14 cellular contexts compared by ENCODE assay signal in genomic region chr5:53249529-53249928, GRCh38.
DNase-seq lines count a peak whose midpoint lies in the region; FAIRE-seq and TF ChIP-seq lines count a peak whose summit lies in the region.
"Had no signal": no experiment of that assay in that cellular context is flagged by ENCODE, and none has a peak within 500 bp of the region (broad histone marks: within the 10 kb centered on the region; RNA-seq: fewer than 3 reads in every experiment).

No MANE protein-coding gene starts in this region.

- dilution Hi-C loops in keratinocyte (cut with MboI; ENCODE audit: extremely low pct_ligation_motif_present, low sequenced_read_pairs): no loop called here

- no peaks in the 10 kb centered on the region for H3K23me2 ChIP-seq in H9 (ENCODE audit: insufficient read length, low read depth, low read length, poor library complexity, severe bottlenecking)

- peak overlapping the region; percentile 29 for H3K4me2 ChIP-seq in keratinocyte (ENCODE audit: control insufficient read depth, extremely low read depth, insufficient read depth, low read depth, low read length)
- no peak overlapping the region for H3K4me2 ChIP-seq in H9 (ENCODE audit: insufficient read depth, insufficient read length, low read length)

- H3K36me3 Mint-ChIP-seq in MCF 10A (ENCODE audit: insufficient read depth, unreplicated experiment) (no peaks in the 10 kb centered on the region), H9 (ENCODE audit: insufficient read depth in 1 of 3, low read depth in 3 of 3) (no peaks in the 10 kb centered on the region)
- H3K36me3 Mint-ChIP-seq: WTC11 had no signal

- H2BK5ac ChIP-seq in H9 (ENCODE audit: insufficient read length, low read length): no peak overlapping the region

- H2AFZ ChIP-seq in keratinocyte (ENCODE audit: control insufficient read depth, low read length) (no peak overlapping the region), H9 (ENCODE audit: low read length) (no peak overlapping the region)

- no peak overlapping the region for H4K8ac ChIP-seq in H9 (replicated peaks; ENCODE audit: insufficient read length, low read depth, low read length)

- no peak overlapping the region for H3K14ac ChIP-seq in H9 (ENCODE audit: insufficient read depth, low read length)

- H3K9me3 ChIP-seq in breast epithelium (no peaks in the 10 kb centered on the region), keratinocyte (ENCODE audit: control insufficient read depth, low read depth, low read length) (no peaks in the 10 kb centered on the region), H9 (ENCODE audit: control insufficient read depth, low read depth, low read length) (no peaks in the 10 kb centered on the region)
- H3K9me3 ChIP-seq: heart left ventricle had no signal

- H2BK15ac ChIP-seq in H9 (ENCODE audit: low read depth, low read length): no peak overlapping the region

- in situ Hi-C loops in astrocyte of the cerebellum (cut with HindIII; ENCODE audit: low sequenced_read_pairs): loop anchor here (5.0 kb wide), 1 partner anchor 97 kb away; no protein-coding TSS in a partner anchor

- H3K4me3 Mint-ChIP-seq in MCF 10A (ENCODE audit: unreplicated experiment): no peak overlapping the region
- H3K4me3 Mint-ChIP-seq in H9: no peak overlapping the region
- H3K4me3 Mint-ChIP-seq: WTC11 had no signal

- POLR2A ChIA-PET in MCF 10A (lab: Yijun Ruan, JAX): interaction anchor here (1.2 to 1.3 kb wide), 2 partner anchors 9 to 78 kb away, joined by 3 read pairs; no protein-coding TSS in a partner anchor

- H2BK20ac ChIP-seq in H9 (ENCODE audit: low read depth, low read length, poor library complexity, severe bottlenecking): no peak overlapping the region

- H2BK12ac ChIP-seq in H9 (ENCODE audit: insufficient read length, low read depth, low read length): no peak overlapping the region

- H3K4me1 ChIP-seq in breast epithelium (no peaks in the 10 kb centered on the region), keratinocyte (ENCODE audit: control insufficient read depth, extremely low read depth, insufficient read depth, low read length) (peaks cover 76% of the 10 kb centered on the region), H9 (ENCODE audit: insufficient read depth, low read length) (no peaks in the 10 kb centered on the region)

- TF ChIP-seq POLR2A in breast epithelium (IDR thresholded peaks at IDR 0.05): no peak

- H2BK120ac ChIP-seq in H9 (ENCODE audit: low read depth, low read length, poor library complexity, severe bottlenecking): no peak overlapping the region

- no peak overlapping the region for H3K4ac ChIP-seq in H9 (ENCODE audit: low read depth, low read length)

- H2AK5ac ChIP-seq in H9 (ENCODE audit: insufficient read length, low read length): no peak overlapping the region

- FAIRE-seq in keratinocyte (lab: Jason Lieb, UNC): peak; percentile 96

- H3K27me3 ChIP-seq in breast epithelium (no peaks in the 10 kb centered on the region), keratinocyte (ENCODE audit: control insufficient read depth, extremely low read depth, insufficient read depth, low read length) (no peaks in the 10 kb centered on the region), H9 (ENCODE audit: insufficient read depth, low read length) (no peaks in the 10 kb centered on the region)
- H3K27me3 ChIP-seq: heart left ventricle had no signal

- CTCF ChIA-PET in MCF 10A (lab: Yijun Ruan, JAX): interaction anchor here (0.6 to 1.1 kb wide), 4 partner anchors 13 to 1270 kb away, joined by 3 to 4 read pairs (median 3); no protein-coding TSS in a partner anchor

- H3K36me3 ChIP-seq in breast epithelium: no peaks in the 10 kb centered on the region
- H3K36me3 ChIP-seq in keratinocyte (ENCODE audit: control insufficient read depth in 2 of 2, extremely low read depth in 1 of 2, insufficient read depth in 2 of 2, low read length in 2 of 2): peaks cover 0 to 2% of the 10 kb centered on the region in 2 experiments
- H3K36me3 ChIP-seq: heart left ventricle had no signal

- H3K4me1 Mint-ChIP-seq in MCF 10A (ENCODE audit: insufficient read depth, unreplicated experiment): peaks cover 38% of the 10 kb centered on the region
- H3K4me1 Mint-ChIP-seq in H9: no peaks in the 10 kb centered on the region
- H3K4me1 Mint-ChIP-seq: WTC11 had no signal

- no peaks in the 10 kb centered on the region for H3K9me1 ChIP-seq in keratinocyte (ENCODE audit: control insufficient read depth, extremely low read depth, insufficient read depth, low read length)

- H4K20me1 ChIP-seq in keratinocyte (ENCODE audit: control insufficient read depth, extremely low read depth, insufficient read depth, low read length) (no peaks in the 10 kb centered on the region), H9 (ENCODE audit: control insufficient read depth, insufficient read depth, insufficient read length) (no peaks in the 10 kb centered on the region)

- no peak overlapping the region for H3K4me3 ChIP-seq in breast epithelium
- no peak overlapping the region for H3K4me3 ChIP-seq in astrocyte of the cerebellum (ENCODE audit: low read depth, low read length)
- H3K4me3 ChIP-seq in keratinocyte (ENCODE audit: control insufficient read depth in 2 of 3, extremely low read depth in 1 of 3, insufficient read depth in 2 of 3, low read depth in 1 of 3, low read length in 3 of 3): no peak overlapping the region
- H3K4me3 ChIP-seq: heart left ventricle had no signal

- no peak overlapping the region for H3K56ac ChIP-seq in H9 (ENCODE audit: insufficient read length, low read depth, low read length)

- DNase-seq in MCF 10A (ENCODE audit: unreplicated experiment): peak; percentile 65
- no peak for DNase-seq in breast epithelium (ENCODE audit: low spot score in 2 of 2)
- peak; percentile 94 for DNase-seq in astrocyte of the cerebellum (ENCODE audit: low read depth)
- DNase-seq in keratinocyte (ENCODE audit: low read depth, low spot score): peak; percentile 45
- DNase-seq in H9: no peak
- DNase-seq in GOT3 (lab: John Stamatoyannopoulos, UW): no peak
- no peak for DNase-seq in cerebellar nuclear complex (lab: John Stamatoyannopoulos, UW)
- DNase-seq in GDM1 (lab: John Stamatoyannopoulos, UW): no peak
- DNase-seq: activated T-cell treated with anti-CD3 and anti-CD28 coated beads, Interleukin-2, amount 50 U/mL, for 48 hours; heart left ventricle; NCI-H2171; retina had no signal

- no peak overlapping the region for H3T11ph ChIP-seq in H9 (ENCODE audit: low read length)

- no peak overlapping the region for H4K5ac ChIP-seq in H9 (ENCODE audit: insufficient read length, low read depth, low read length)

- H3K79me1 ChIP-seq in H9 (ENCODE audit: insufficient read depth, low read depth, low read length, poor library complexity, severe bottlenecking): no peaks in the 10 kb centered on the region

- TF ChIP-seq CTCF in MCF 10A (IDR thresholded peaks at IDR 0.05; ENCODE audit: unreplicated experiment): no peak
- no peak for TF ChIP-seq CTCF in breast epithelium (IDR thresholded peaks at IDR 0.05)
- no peak for TF ChIP-seq CTCF in astrocyte of the cerebellum (IDR thresholded peaks at IDR 0.05; ENCODE audit: low read depth, low read length, missing control alignments)
- TF ChIP-seq CTCF in keratinocyte (optimal IDR thresholded peaks at IDR 0.05 in 1 of 3, IDR thresholded peaks at IDR 0.05 in 1 of 3, conservative IDR thresholded peaks at IDR 0.05 in 1 of 3; ENCODE audit: extremely low read depth in 1 of 3, insufficient read depth in 2 of 3, low read length in 3 of 3): no peak
- TF ChIP-seq CTCF in H9 (conservative IDR thresholded peaks at IDR 0.05): no peak

- H3K27me3 Mint-ChIP-seq in MCF 10A (ENCODE audit: insufficient read depth, unreplicated experiment): no peaks in the 10 kb centered on the region
- H3K27me3 Mint-ChIP-seq in H9 (ENCODE audit: low read depth): no peaks in the 10 kb centered on the region

- BruUV-seq in MCF 10A (replicated peaks; lab: Mats Ljungman, UMichigan): no TSS peak

- H3K9ac ChIP-seq in keratinocyte (ENCODE audit: control insufficient read depth, extremely low read depth, insufficient read depth, low read length) (peak overlapping the region; percentile 39), H9 (ENCODE audit: extremely low read depth, insufficient read length, low read length) (no peak overlapping the region)

- peaks cover 3% of the 10 kb centered on the region for H3K79me2 ChIP-seq in keratinocyte (ENCODE audit: control insufficient read depth, insufficient read depth, low read length)
- no peaks in the 10 kb centered on the region for H3K79me2 ChIP-seq in H9 (ENCODE audit: insufficient read depth, low read length)

- no peak overlapping the region for H3K23ac ChIP-seq in H9 (ENCODE audit: insufficient read length, low read depth, low read length)

- intact Hi-C loops in MCF 10A (cut with micrococcal nuclease) (loop anchor here (5.0 kb wide), 1 partner anchor 77 kb away; no protein-coding TSS in a partner anchor), breast epithelium (cut with DNase I; ENCODE audit: low total_unique reads) (no loop called here)

- no peak overlapping the region for H3K18ac ChIP-seq in H9 (ENCODE audit: insufficient read length, low read depth, low read length)

- H3K27ac Mint-ChIP-seq in MCF 10A (ENCODE audit: low read depth, unreplicated experiment) (peak overlapping the region; percentile 41), H9 (no peak overlapping the region; a peak in 1 of 7 replicates)
- H3K27ac Mint-ChIP-seq: WTC11 had no signal

- H3K27ac ChIP-seq in breast epithelium (no peak overlapping the region), keratinocyte (ENCODE audit: control insufficient read depth, insufficient read depth, low read length) (peak overlapping the region; percentile 82), H9 (ENCODE audit: insufficient read length, low read depth, low read length) (no peak overlapping the region)
- H3K27ac ChIP-seq: 22Rv1 had no signal

- no peak overlapping the region for H4K91ac ChIP-seq in H9 (ENCODE audit: insufficient read length, low read depth, low read length)

- WGBS in H9 (ENCODE audit: extremely low coverage, insufficient read length, low lambda C conversion rate): no CpG with 5 or more reads among the region's 2 CpGs

- H3K9me3 Mint-ChIP-seq in MCF 10A (ENCODE audit: unreplicated experiment) (no peaks in the 10 kb centered on the region), H9 (no peaks in the 10 kb centered on the region)
- H3K9me3 Mint-ChIP-seq: WTC11 had no signal

Comparison
In these comparisons a context has a peak if more than half of its experiments do, and no peak if none do; other contexts are left out.
1. DNase-seq: peak in MCF 10A (single experiment), astrocyte of the cerebellum (single experiment) and keratinocyte (single experiment); none in breast epithelium (0 of 2), H9 (single experiment), GOT3 (single experiment), cerebellar nuclear complex (0 of 2) and GDM1 (single experiment).